Comparison of ENCODE assay signal across 16 cellular contexts in the genomic region with DNA sequence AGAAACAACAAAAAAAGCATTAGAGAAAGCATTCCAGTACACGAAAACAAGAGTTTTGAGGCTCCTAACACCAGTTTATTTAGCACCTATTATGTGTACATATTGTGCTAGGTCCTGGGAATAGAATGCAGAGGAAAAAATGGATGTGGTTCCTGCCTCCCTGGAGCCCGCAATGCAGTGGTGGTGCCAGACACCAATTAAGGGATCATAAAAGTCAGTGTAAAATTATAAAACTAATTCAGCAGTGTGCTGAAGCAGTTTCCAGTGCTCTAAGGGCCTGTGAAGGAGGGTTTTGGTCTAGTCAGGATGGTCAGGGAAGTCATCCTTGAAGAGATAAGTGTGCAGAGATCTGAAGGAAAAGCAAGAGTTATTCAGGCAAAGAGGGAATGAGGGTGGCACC.
DNase-seq lines count a peak whose midpoint lies in the region; ATAC-seq and TF ChIP-seq lines count a peak whose summit lies in the region.
"Had no signal": no experiment of that assay in that cellular context is flagged by ENCODE, and none has a peak within 500 bp of the region (broad histone marks: within the 10 kb centered on the region; RNA-seq: fewer than 3 reads in every experiment).

No MANE protein-coding gene starts in this region.

- H3K14ac ChIP-seq in mesenchymal stem cell (ENCODE audit: low read length in 2 of 2), result no peak overlapping the region

- no peak overlapping the region for H3K18ac ChIP-seq in mesenchymal stem cell (ENCODE audit: low read depth in 1 of 2, low read length in 2 of 2)

- H2AFZ ChIP-seq in Loucy (ENCODE audit: low read length) (peak overlapping the region; percentile 41; the same call in 1 of the 2 replicates), mesenchymal stem cell (ENCODE audit: low read depth, low read length) (no peak overlapping the region)

- H3K23ac ChIP-seq in mesenchymal stem cell (ENCODE audit: low read length in 2 of 2), result no peak overlapping the region

- H3K4me3 Mint-ChIP-seq in stimulated activated effector memory CD8-positive, alpha-beta T cell treated with anti-CD3 and anti-CD28 coated beads, Interleukin-12 subunit alpha, Interleukin-12 subunit beta, amount 100 ng/mL, for 72 hours, result no peak overlapping the region
- H3K4me3 Mint-ChIP-seq: B cell; CD8-positive, alpha-beta T cell; H9 had no signal

- H3F3A ChIP-seq in Loucy (ENCODE audit: low read depth), result no peaks in the 10 kb centered on the region

- intact Hi-C loops in left colon (cut with DNase I, micrococcal nuclease), result no loop called here

- no peaks in the 10 kb centered on the region for H3K79me2 ChIP-seq in Loucy (ENCODE audit: insufficient read depth, low read length)

- no peaks in the 10 kb centered on the region for H3K4me1 Mint-ChIP-seq in stimulated activated effector memory CD8-positive, alpha-beta T cell treated with anti-CD3 and anti-CD28 coated beads, Interleukin-12 subunit alpha, Interleukin-12 subunit beta, amount 100 ng/mL, for 72 hours

- no peak overlapping the region for H2AK5ac ChIP-seq in mesenchymal stem cell (ENCODE audit: low read length, severe bottlenecking)

- H2BK5ac ChIP-seq in mesenchymal stem cell (ENCODE audit: low read depth, low read length, poor library complexity, severe bottlenecking), result no peak overlapping the region

- no peaks in the 10 kb centered on the region for H3K36me3 Mint-ChIP-seq in stimulated activated effector memory CD8-positive, alpha-beta T cell treated with anti-CD3 and anti-CD28 coated beads, Interleukin-12 subunit alpha, Interleukin-12 subunit beta, amount 100 ng/mL, for 72 hours
- H3K36me3 Mint-ChIP-seq: CD8-positive, alpha-beta T cell had no signal

- H3K9ac ChIP-seq in Loucy (ENCODE audit: low read depth, low read length, poor library complexity, severe bottlenecking) (no peak overlapping the region), mesenchymal stem cell (ENCODE audit: low read length) (no peak overlapping the region)
- H3K9ac ChIP-seq: BLaER1 treated with 17β-estradiol and CSF1 and Interleukin-3, amounts not matched to agents 10 nM and 100 nM had no signal

- WGBS in mesenchymal stem cell, result 83% methylated on average over 2 of the region's 2 CpGs

- no peak overlapping the region for H3K27ac ChIP-seq in mesenchymal stem cell (ENCODE audit: low read length, poor library complexity, severe bottlenecking)

- H3K4me1 ChIP-seq in Loucy (ENCODE audit: insufficient read depth, low read length, poor library complexity, severe bottlenecking) (no peaks in the 10 kb centered on the region), mesenchymal stem cell (ENCODE audit: control insufficient read depth, insufficient read depth, low read depth, low read length) (no peaks in the 10 kb centered on the region)

- no peak overlapping the region for H2BK15ac ChIP-seq in mesenchymal stem cell (ENCODE audit: low read depth, poor library complexity, severe bottlenecking)

- no peaks in the 10 kb centered on the region for H4K20me1 ChIP-seq in Loucy (ENCODE audit: insufficient read depth, low read length, poor library complexity, severe bottlenecking)
- H4K20me1 ChIP-seq: BLaER1 treated with 17β-estradiol and CSF1 and Interleukin-3, amounts not matched to agents 10 nM and 100 nM had no signal

- no peaks in the 10 kb centered on the region for H3K9me3 ChIP-seq in Loucy (ENCODE audit: insufficient read depth, low read depth, low read length)
- H3K9me3 ChIP-seq in mesenchymal stem cell (ENCODE audit: control insufficient read depth, low read length), result peaks cover 15% of the 10 kb centered on the region

- H3K4ac ChIP-seq in mesenchymal stem cell (ENCODE audit: low read depth in 1 of 2, low read length in 2 of 2), result no peak overlapping the region

- no peaks in the 10 kb centered on the region for H3K9me3 Mint-ChIP-seq in stimulated activated effector memory CD8-positive, alpha-beta T cell treated with anti-CD3 and anti-CD28 coated beads, Interleukin-12 subunit alpha, Interleukin-12 subunit beta, amount 100 ng/mL, for 72 hours
- H3K9me3 Mint-ChIP-seq: CD8-positive, alpha-beta T cell; H9 had no signal

- H3K4me3 ChIP-seq in Loucy (ENCODE audit: low read length, poor library complexity, severe bottlenecking) (no peak overlapping the region), mesenchymal stem cell (ENCODE audit: insufficient read depth in 1 of 2, low read depth in 1 of 2, low read length in 2 of 2) (no peak overlapping the region)
- H3K4me3 ChIP-seq: BLaER1 treated with 17β-estradiol and CSF1 and Interleukin-3, amounts not matched to agents 10 nM and 100 nM had no signal

- H4K8ac ChIP-seq in mesenchymal stem cell (ENCODE audit: low read length), result no peak overlapping the region

- no peaks in the 10 kb centered on the region for H3K9me2 ChIP-seq in Loucy (replicated peaks; ENCODE audit: low read depth, low read length)

- H2BK12ac ChIP-seq in mesenchymal stem cell (ENCODE audit: low read length in 2 of 2), result no peak overlapping the region

- ATAC-seq in left colon, result peak; percentile 94
- no peak for ATAC-seq in stimulated activated effector memory CD8-positive, alpha-beta T cell treated with anti-CD3 and anti-CD28 coated beads, Interleukin-12 subunit alpha, Interleukin-12 subunit beta, amount 100 ng/mL, for 72 hours
- ATAC-seq: CD8-positive, alpha-beta T cell had no signal

- H3K27me3 ChIP-seq in Loucy (ENCODE audit: insufficient read depth, low read length, poor library complexity, severe bottlenecking) (no peaks in the 10 kb centered on the region), mesenchymal stem cell (ENCODE audit: control insufficient read depth in 1 of 2, insufficient read depth in 1 of 2, low read length in 2 of 2) (peaks cover 0 to 42% of the 10 kb centered on the region in 2 experiments)
- H3K27me3 ChIP-seq: BLaER1 treated with 17β-estradiol and CSF1 and Interleukin-3, amounts not matched to agents 10 nM and 100 nM had no signal

- no peak overlapping the region for H4K91ac ChIP-seq in mesenchymal stem cell (ENCODE audit: low read length)

- H3K36me3 ChIP-seq in Loucy (ENCODE audit: insufficient read depth, low read length) (no peaks in the 10 kb centered on the region), mesenchymal stem cell (ENCODE audit: control insufficient read depth in 1 of 2, insufficient read depth in 2 of 2, low read depth in 1 of 2, low read length in 2 of 2) (no peaks in the 10 kb centered on the region)
- H3K36me3 ChIP-seq: BLaER1 treated with 17β-estradiol and CSF1 and Interleukin-3, amounts not matched to agents 10 nM and 100 nM had no signal

- H3K27ac Mint-ChIP-seq in stimulated activated effector memory CD8-positive, alpha-beta T cell treated with anti-CD3 and anti-CD28 coated beads, Interleukin-12 subunit alpha, Interleukin-12 subunit beta, amount 100 ng/mL, for 72 hours, result peak overlapping the region; percentile 64
- H3K27ac Mint-ChIP-seq: B cell; CD8-positive, alpha-beta T cell; H9 had no signal

- H3K4me2 ChIP-seq in Loucy (ENCODE audit: low read depth, low read length, poor library complexity, severe bottlenecking), result no peak overlapping the region
- H3K4me2 ChIP-seq in mesenchymal stem cell (ENCODE audit: low read length, poor library complexity, severe bottlenecking), result no peak overlapping the region

- H2BK120ac ChIP-seq in mesenchymal stem cell (ENCODE audit: low read depth, low read length), result no peak overlapping the region

- no peak for TF ChIP-seq CTCF in Loucy (conservative IDR thresholded peaks at IDR 0.05; ENCODE audit: low read length)

- H3K79me1 ChIP-seq in mesenchymal stem cell (replicated peaks; ENCODE audit: low read length, poor library complexity, severe bottlenecking), result no peaks in the 10 kb centered on the region

- DNase-seq in DMS79 treated with DMSO at 0.1 percent for 48 hours (lab: John Stamatoyannopoulos, UW), result peak; percentile 59
- no peak for DNase-seq in left colon
- DNase-seq in stimulated activated effector memory CD8-positive, alpha-beta T cell treated with anti-CD3 and anti-CD28 coated beads, Interleukin-12 subunit alpha, Interleukin-12 subunit beta, amount 100 ng/mL, for 72 hours (ENCODE audit: low spot score in 2 of 2), result no peak
- no peak for DNase-seq in mesenchymal stem cell
- DNase-seq in activated CD4-positive, CD25-positive, alpha-beta regulatory T cell (lab: John Stamatoyannopoulos, UW), result no peak
- DNase-seq in ecto neural progenitor cell (ENCODE audit: low spot score), result no peak
- DNase-seq: Calu3; CD8-positive, alpha-beta T cell; DMS 273 treated with DMSO at 0.1 percent for 48 hours; DMS53; GDM1; GOT3; H9 had no signal
